ENCODE assay signal across 10 cellular contexts in genomic region chr7:1479287-1479686, GRCh38.
"Had no signal": no experiment of that assay in that cellular context is flagged by ENCODE, and none has a peak within 500 bp of the region (broad histone marks: within the 10 kb centered on the region; RNA-seq: fewer than 3 reads in every experiment).

No MANE protein-coding gene starts in this region.

- H3K4me2 ChIP-seq: GM23338 had no signal

- H2AFZ ChIP-seq: GM23248, GM23338 had no signal

- DNase-seq: GM23248, GOT3, H9, HCEC 1CT, HFFc6 had no signal

- H3K4me3 ChIP-seq: GM23248, GM23338, HAP-1 had no signal

- ATAC-seq: GM23338, HCT116 had no signal

- H3K9ac ChIP-seq: GM23248 had no signal

- H3K4me1 ChIP-seq: HAP-1 had no signal

- H3K9me3 ChIP-seq: HAP-1 had no signal

- H3K27ac ChIP-seq: GM23248 had no signal

- FAIRE-seq: H1, H54 had no signal
